Comparison of ENCODE assay signal across 1 cellular context in genomic region chr7:7972927-7973594, GRCh38.
TF ChIP-seq lines count a peak whose summit lies in the region.

No MANE protein-coding gene starts in this region.

TF ChIP-seq in GM23338, 12 proteins besides CTCF, POLR2A, EP300 and RAD21 (continued from another document):
- TF ChIP-seq, protein P1, sequence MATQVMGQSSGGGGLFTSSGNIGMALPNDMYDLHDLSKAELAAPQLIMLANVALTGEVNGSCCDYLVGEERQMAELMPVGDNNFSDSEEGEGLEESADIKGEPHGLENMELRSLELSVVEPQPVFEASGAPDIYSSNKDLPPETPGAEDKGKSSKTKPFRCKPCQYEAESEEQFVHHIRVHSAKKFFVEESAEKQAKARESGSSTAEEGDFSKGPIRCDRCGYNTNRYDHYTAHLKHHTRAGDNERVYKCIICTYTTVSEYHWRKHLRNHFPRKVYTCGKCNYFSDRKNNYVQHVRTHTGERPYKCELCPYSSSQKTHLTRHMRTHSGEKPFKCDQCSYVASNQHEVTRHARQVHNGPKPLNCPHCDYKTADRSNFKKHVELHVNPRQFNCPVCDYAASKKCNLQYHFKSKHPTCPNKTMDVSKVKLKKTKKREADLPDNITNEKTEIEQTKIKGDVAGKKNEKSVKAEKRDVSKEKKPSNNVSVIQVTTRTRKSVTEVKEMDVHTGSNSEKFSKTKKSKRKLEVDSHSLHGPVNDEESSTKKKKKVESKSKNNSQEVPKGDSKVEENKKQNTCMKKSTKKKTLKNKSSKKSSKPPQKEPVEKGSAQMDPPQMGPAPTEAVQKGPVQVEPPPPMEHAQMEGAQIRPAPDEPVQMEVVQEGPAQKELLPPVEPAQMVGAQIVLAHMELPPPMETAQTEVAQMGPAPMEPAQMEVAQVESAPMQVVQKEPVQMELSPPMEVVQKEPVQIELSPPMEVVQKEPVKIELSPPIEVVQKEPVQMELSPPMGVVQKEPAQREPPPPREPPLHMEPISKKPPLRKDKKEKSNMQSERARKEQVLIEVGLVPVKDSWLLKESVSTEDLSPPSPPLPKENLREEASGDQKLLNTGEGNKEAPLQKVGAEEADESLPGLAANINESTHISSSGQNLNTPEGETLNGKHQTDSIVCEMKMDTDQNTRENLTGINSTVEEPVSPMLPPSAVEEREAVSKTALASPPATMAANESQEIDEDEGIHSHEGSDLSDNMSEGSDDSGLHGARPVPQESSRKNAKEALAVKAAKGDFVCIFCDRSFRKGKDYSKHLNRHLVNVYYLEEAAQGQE (IDR thresholded peaks at IDR 0.05; ENCODE audit: unreplicated experiment): no peak
- no peak for TF ChIP-seq NANOG (IDR thresholded peaks at IDR 0.05; ENCODE audit: borderline replicate concordance)
- TF ChIP-seq POLR2AphosphoS5 (IDR thresholded peaks at IDR 0.05; ENCODE audit: low read depth): no peak
- no peak for TF ChIP-seq EZH2 (IDR thresholded peaks at IDR 0.05; ENCODE audit: low read depth, unreplicated experiment)
- TF ChIP-seq EZH2phosphoT487 (IDR thresholded peaks at IDR 0.05; ENCODE audit: unreplicated experiment): no peak
- TF ChIP-seq JUNB (IDR thresholded peaks at IDR 0.05; ENCODE audit: unreplicated experiment): no peak
- no peak for TF ChIP-seq ZNF462 (CRISPR knock-in tag; IDR thresholded peaks at IDR 0.05)
